In the genomic region with DNA sequence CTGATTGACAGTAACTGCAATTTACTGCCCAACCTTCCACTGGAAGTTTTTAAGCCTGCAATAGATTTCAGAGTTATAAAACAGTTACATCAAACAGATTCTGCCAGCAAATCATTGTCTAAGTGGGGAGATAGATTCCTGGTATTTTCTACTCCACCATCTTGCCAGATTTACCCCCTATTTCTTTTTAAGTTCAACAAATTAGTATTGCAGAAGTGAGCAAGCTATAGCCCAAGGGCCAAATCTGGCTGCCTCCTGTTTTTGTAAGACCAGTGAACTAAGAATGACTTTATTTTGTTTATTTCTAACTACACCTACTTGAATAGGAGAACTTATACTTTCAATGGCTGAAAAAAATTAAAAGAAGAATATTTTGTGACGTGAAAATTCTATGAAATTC, we compare ENCODE assay signal across 35 cellular contexts.
"Had no signal": no experiment of that assay in that cellular context is flagged by ENCODE, and none has a peak within 500 bp of the region (broad histone marks: within the 10 kb centered on the region; RNA-seq: fewer than 3 reads in every experiment).

No MANE protein-coding gene starts in this region.

- DNase-seq: Karpas-422, Kasumi-1, KBM-7, KG1, MG63, MM.1S, MV-4-11, NCI-H1048, NCI-H1092, NCI-H1092 treated with DMSO at 0.1 percent for 48 hours, NCI-H1105, NCI-H1417, NCI-H1417 treated with DMSO at 0.1 percent for 48 hours, NCI-H1436, NCI-H1436 treated with DMSO at 0.1 percent for 48 hours, NCI-H146, NCI-H1694, NCI-H1694 treated with DMSO at 0.1 percent for 48 hours, NCI-H187, NCI-H187 treated with DMSO at 0.1 percent for 48 hours, NCI-H1930, NCI-H2029, NCI-H2029 treated with DMSO at 0.1 percent for 48 hours, NCI-H2081, NCI-H2081 treated with DMSO at 0.1 percent for 48 hours, NCI-H2107, NCI-H2171, NCI-H2171 treated with DMSO at 0.1 percent for 48 hours, NCI-H2227 treated with DMSO at 0.1 percent for 48 hours, NCI-H226, NCI-H345, NCI-H446, NCI-H446 treated with DMSO at 0.1 percent for 48 hours, NCI-H510A had no signal

- H3K27me3 ChIP-seq: MG63 had no signal

- H3K27ac ChIP-seq: KMS-11 had no signal

- H3K4me2 ChIP-seq: KMS-11 had no signal

- H3K4me3 ChIP-seq: MG63 had no signal

- H3K36me3 ChIP-seq: MG63 had no signal
